Comparison of ENCODE assay signal across 10 cellular contexts in the genomic region with DNA sequence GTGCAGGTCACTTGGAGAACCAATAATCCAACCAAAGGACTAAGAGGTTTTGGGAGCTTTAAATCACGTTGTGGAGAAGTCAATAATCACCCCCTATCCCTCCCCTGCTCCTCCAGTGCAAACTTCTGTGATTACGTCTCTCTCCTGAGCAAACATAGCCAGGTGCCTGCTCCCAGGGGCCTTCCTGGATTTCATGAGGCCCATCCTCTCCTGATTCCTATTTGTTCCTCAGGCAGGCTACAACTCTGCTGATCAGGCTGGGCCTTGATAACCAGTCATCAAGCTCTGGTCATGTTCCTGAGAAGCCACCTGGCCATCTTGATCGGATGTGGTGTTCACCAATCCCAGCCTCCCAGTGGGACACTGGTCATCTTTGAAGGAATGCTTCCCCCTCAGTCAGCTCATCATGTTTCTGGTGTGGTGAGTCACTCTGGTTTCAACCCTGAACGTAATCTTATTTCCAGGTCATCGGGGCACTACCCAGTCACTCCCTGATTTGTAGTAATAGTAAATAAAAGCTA. TPM values are rescaled to one million over a fixed set of nuclear protein-coding genes. Genes with fewer than 3 reads are reported as not detected.
DNase-seq lines count a peak whose midpoint lies in the region; ATAC-seq and TF ChIP-seq lines count a peak whose summit lies in the region.
"Had no signal": no experiment of that assay in that cellular context is flagged by ENCODE, and none has a peak within 500 bp of the region (broad histone marks: within the 10 kb centered on the region; RNA-seq: fewer than 3 reads in every experiment).

No MANE protein-coding gene starts in this region.

- H3K79me2 ChIP-seq in PC-9 (ENCODE audit: low read depth): peaks cover 18% of the 10 kb centered on the region

- no peaks in the 10 kb centered on the region for H4K20me1 ChIP-seq in PC-9 (ENCODE audit: insufficient read depth)

- CTCF ChIA-PET in PC-9 (lab: Charles Lee): interaction anchor here (0.6 to 1.1 kb wide), 4 partner anchors 20 to 100 kb away, joined by 3 to 17 read pairs (median 3); no protein-coding TSS in a partner anchor

- H3K4me3 Mint-ChIP-seq in mesothelial cell of epicardium: no peak overlapping the region

- WGBS in aorta, 2 donors: 70 to 77% methylated on average over 5 of the region's 5 CpGs

- H3K4me2 ChIP-seq in PC-9: peak overlapping the region; percentile 67
- H3K4me2 ChIP-seq: KMS-11 had no signal

- ATAC-seq in aorta (ENCODE audit: low FRiP score): no peak
- ATAC-seq in GM18511 (IDR thresholded peaks at IDR 0.05; ENCODE audit: unreplicated experiment): no peak
- ATAC-seq in HG02973 (IDR thresholded peaks at IDR 0.05; ENCODE audit: unreplicated experiment): no peak

- no peaks in the 10 kb centered on the region for H3K36me3 ChIP-seq in PC-9 (ENCODE audit: low read depth)
- no peaks in the 10 kb centered on the region for H3K36me3 ChIP-seq in aorta (ENCODE audit: control insufficient read depth in 1 of 2, insufficient read depth in 2 of 2, low read length in 1 of 2)

- intact Hi-C loops in PC-9 (cut with micrococcal nuclease; ENCODE audit: unreplicated experiment): loop anchor here (5.0 kb wide), 1 partner anchor 86 kb away; the partner anchor contains the start of gene ARPIN
- intact Hi-C loops in aorta (cut with DNase I): no loop called here

- H3F3A ChIP-seq in PC-9 (ENCODE audit: insufficient read depth, low read depth): peaks cover 38% of the 10 kb centered on the region

- H3K9me3 Mint-ChIP-seq in mesothelial cell of epicardium: no peaks in the 10 kb centered on the region

- H3K36me3 Mint-ChIP-seq in mesothelial cell of epicardium: no peaks in the 10 kb centered on the region

- POLR2A ChIA-PET in PC-9 (lab: Charles Lee; ENCODE audit: unreplicated experiment): interaction anchor here (0.5 to 0.6 kb wide), 3 partner anchors 19 to 195 kb away, joined by 3 to 8 read pairs (median 8); no protein-coding TSS in a partner anchor

- DNase-seq in HCEC 1CT (peak; percentile 81), PC-9 (peak; percentile 58 to 97), epithelial cell of proximal tubule (ENCODE audit: low read depth) (peak; percentile 20), skeletal muscle cell (ENCODE audit: low read depth) (peak; percentile 52), mesothelial cell of epicardium (ENCODE audit: low spot score in 2 of 2, unreplicated experiment in 2 of 2) (no peak), aorta (no peak)
- DNase-seq: activated naive CD4-positive, alpha-beta T cell had no signal

- H2AFZ ChIP-seq in PC-9: peak overlapping the region; percentile 70

- peaks cover 2% of the 10 kb centered on the region for H3K27me3 Mint-ChIP-seq in mesothelial cell of epicardium (ENCODE audit: low read depth)

- H3K4me1 Mint-ChIP-seq in mesothelial cell of epicardium: peaks cover 9% of the 10 kb centered on the region

- peaks cover 49% of the 10 kb centered on the region for H3K4me1 ChIP-seq in PC-9 (replicated peaks; ENCODE audit: insufficient read depth)
- H3K4me1 ChIP-seq in aorta (ENCODE audit: control insufficient read depth in 1 of 2, insufficient read depth in 2 of 2, low read length in 2 of 2): no peaks in the 10 kb centered on the region

- no peak overlapping the region for H3K27ac Mint-ChIP-seq in mesothelial cell of epicardium

- TF ChIP-seq CTCF in PC-9 (conservative IDR thresholded peaks at IDR 0.05) (no peak), epithelial cell of proximal tubule (conservative IDR thresholded peaks at IDR 0.05; ENCODE audit: low read depth, low read length) (no peak), mesothelial cell of epicardium (IDR thresholded peaks at IDR 0.05; ENCODE audit: unreplicated experiment) (no peak)

- no peaks in the 10 kb centered on the region for H3K9me2 ChIP-seq in PC-9 (ENCODE audit: insufficient read depth)

- H3K9me3 ChIP-seq in PC-9 (ENCODE audit: insufficient read depth, low read depth) (no peaks in the 10 kb centered on the region), aorta (ENCODE audit: control insufficient read depth, low read length) (no peaks in the 10 kb centered on the region)

- BruUV-seq in PC-9 (replicated peaks; lab: Mats Ljungman, UMichigan): no TSS peak

- no peaks in the 10 kb centered on the region for H3K27me3 ChIP-seq in PC-9 (ENCODE audit: insufficient read depth, low read depth)
- H3K27me3 ChIP-seq in aorta (ENCODE audit: control insufficient read depth in 1 of 2, insufficient read depth in 2 of 2, low read length in 1 of 2): no peaks in the 10 kb centered on the region

- H3K27ac ChIP-seq in PC-9 (peak overlapping the region; percentile 90), aorta (ENCODE audit: low read depth in 1 of 2, low read length in 2 of 2) (no peak overlapping the region)
- H3K27ac ChIP-seq: KMS-11 had no signal

- H3K4me3 ChIP-seq in PC-9: no peak overlapping the region; the same call in 1 of the 2 replicates
- no peak overlapping the region for H3K4me3 ChIP-seq in epithelial cell of proximal tubule (ENCODE audit: low read depth, low read length)
- H3K4me3 ChIP-seq in skeletal muscle cell (ENCODE audit: low read depth, low read length): no peak overlapping the region
- no peak overlapping the region for H3K4me3 ChIP-seq in aorta (ENCODE audit: low read length in 2 of 2)

RNA-seq across cellular contexts. Expression of gene ZNF710, which starts 2.9 kb away (rescaled TPM):
- total RNA-seq in PC-9 (2021): 23.4 and 25.2 TPM in 2 replicates
- total RNA-seq in epithelial cell of proximal tubule: 11.4 and 19.9 TPM in 2 replicates
- total RNA-seq in mesothelial cell of epicardium: 30.3 to 31.7 TPM (median 30.4 TPM) in 3 replicates
- 10 to 100 TPM; 12.0 to 17.9 TPM for total RNA-seq in aorta
- polyA plus RNA-seq in aorta: 1 to 10 TPM; 4.3 to 9.0 TPM

Comparison
In these comparisons a context has a peak if more than half of its experiments do, and no peak if none do; other contexts are left out.
1. DNase-seq: peak in HCEC 1CT (single experiment), PC-9 (2 of 2), epithelial cell of proximal tubule (single experiment) and skeletal muscle cell (single experiment); none in mesothelial cell of epicardium (0 of 2) and aorta (0 of 2).